In the genomic region with DNA sequence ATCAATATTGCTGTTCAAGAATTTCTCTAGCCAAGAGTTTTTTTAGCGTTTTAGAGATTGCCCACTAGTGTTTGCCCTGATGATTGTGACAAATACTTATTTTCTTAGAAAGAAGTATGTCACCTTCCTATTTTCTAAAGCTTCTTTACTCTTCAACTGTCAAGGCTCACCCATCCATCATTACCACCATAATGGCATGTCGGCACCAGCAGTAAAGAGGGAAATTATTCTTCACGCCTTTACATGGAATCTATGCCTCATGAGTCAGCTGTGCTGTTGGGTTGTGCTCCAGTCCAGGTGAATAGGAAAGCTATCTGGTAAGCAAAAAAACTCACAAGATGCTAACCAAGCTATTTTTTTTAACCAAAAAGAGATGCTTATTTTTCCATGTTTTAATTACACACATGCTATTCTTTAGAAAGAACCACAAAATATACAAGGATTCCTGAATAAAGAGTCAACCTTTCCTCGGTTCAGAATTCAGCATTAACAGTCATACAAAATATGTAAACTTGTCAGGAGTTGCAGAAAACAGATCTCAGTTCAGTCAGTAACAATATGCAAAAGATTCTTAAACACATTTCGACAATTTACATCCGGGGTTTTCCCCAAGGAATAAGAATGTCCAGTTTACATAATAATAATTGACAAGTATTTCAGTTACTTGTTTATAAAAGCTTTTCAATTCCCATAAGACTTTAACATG, we compare ENCODE assay signal across 21 cellular contexts.
DNase-seq lines count a peak whose midpoint lies in the region; ATAC-seq, FAIRE-seq and TF ChIP-seq lines count a peak whose summit lies in the region.
"Had no signal": no experiment of that assay in that cellular context is flagged by ENCODE, and none has a peak within 500 bp of the region (broad histone marks: within the 10 kb centered on the region; RNA-seq: fewer than 3 reads in every experiment).

No MANE protein-coding gene starts in this region.

- FAIRE-seq in small intestine (lab: Jason Lieb, UNC): no peak
- FAIRE-seq: HepG2 had no signal

- no peaks in the 10 kb centered on the region for H3K9me3 ChIP-seq in small intestine (ENCODE audit: control insufficient read depth, low read depth)
- H3K9me3 ChIP-seq: breast epithelium, MG63 had no signal

- no peak overlapping the region for H3K9ac ChIP-seq in rectal smooth muscle tissue (ENCODE audit: low read length)

- no peak overlapping the region for H3K4me3 ChIP-seq in rectal smooth muscle tissue (ENCODE audit: low read length)
- no peak overlapping the region for H3K4me3 ChIP-seq in small intestine (ENCODE audit: low read depth in 1 of 2, low read length in 2 of 2)
- H3K4me3 ChIP-seq: breast epithelium, MG63 had no signal

- no peak for TF ChIP-seq CTCF in AG09319 (IDR thresholded peaks at IDR 0.05; ENCODE audit: low read depth, low read length)

- no peaks in the 10 kb centered on the region for H3K27me3 ChIP-seq in rectal smooth muscle tissue (ENCODE audit: control insufficient read depth, insufficient read depth, low read length)
- H3K27me3 ChIP-seq in small intestine (ENCODE audit: control insufficient read depth in 2 of 2, insufficient read depth in 2 of 2, low read length in 2 of 2): no peaks in the 10 kb centered on the region
- H3K27me3 ChIP-seq: breast epithelium, MG63 had no signal

- DNase-seq in AG09319 (ENCODE audit: extremely low read depth, low read depth): peak; percentile 56
- DNase-seq in M059J (ENCODE audit: low read depth): peak; percentile 15
- peak; percentile 91 for DNase-seq in fibroblast of peridontal ligament (ENCODE audit: extremely low read depth)
- no peak for DNase-seq in small intestine
- no peak for DNase-seq in SW 1271 (lab: John Stamatoyannopoulos, UW)
- DNase-seq: activated CD4-positive, alpha-beta memory T cell treated with anti-CD3 and anti-CD28 coated beads for 36 hours; activated T-cell treated with anti-CD3 and anti-CD28 coated beads, Interleukin-2, amount 50 U/mL, for 48 hours; AML-193; COR-L47; dermis blood vessel endothelial cell; kidney glomerular epithelial cell; MG63; NCI-H146; NCI-H748 treated with DMSO at 0.1 percent for 48 hours; SHP77 treated with DMSO at 0.1 percent for 48 hours; T-helper 2 cell had no signal

- H3K36me3 ChIP-seq in rectal smooth muscle tissue (ENCODE audit: control insufficient read depth, insufficient read depth, low read length) (no peaks in the 10 kb centered on the region), small intestine (ENCODE audit: control insufficient read depth in 2 of 2, insufficient read depth in 2 of 2, low read length in 2 of 2) (no peaks in the 10 kb centered on the region)
- H3K36me3 ChIP-seq: breast epithelium, MG63 had no signal

- 75 to 93% (median 91%) methylated on average over 6 of the region's 6 CpGs for WGBS in small intestine, 3 donors

- H3K4me1 ChIP-seq in rectal smooth muscle tissue (ENCODE audit: control insufficient read depth, insufficient read depth, low read length) (peaks cover 30% of the 10 kb centered on the region), small intestine (ENCODE audit: control insufficient read depth in 2 of 2, insufficient read depth in 1 of 2, low read depth in 1 of 2, low read length in 1 of 2) (no peaks in the 10 kb centered on the region)
- H3K4me1 ChIP-seq: breast epithelium had no signal

- ATAC-seq in GM19455 (IDR thresholded peaks at IDR 0.05; ENCODE audit: unreplicated experiment): no peak
- ATAC-seq in GM18867 (IDR thresholded peaks at IDR 0.05; ENCODE audit: unreplicated experiment): no peak
- ATAC-seq: HepG2 had no signal

- H3K27ac ChIP-seq in rectal smooth muscle tissue (ENCODE audit: low read depth, low read length) (peak overlapping the region; percentile 49), small intestine (ENCODE audit: low read depth in 1 of 2, low read length in 1 of 2) (no peak overlapping the region)
- H3K27ac ChIP-seq: breast epithelium had no signal

Comparison
In these comparisons a context has a peak if more than half of its experiments do, and no peak if none do; other contexts are left out.
1. DNase-seq: peak in AG09319 (single experiment), M059J (single experiment) and fibroblast of peridontal ligament (single experiment); none in small intestine (single experiment) and SW 1271 (0 of 2).